In genomic region chr16:67191995-67192681, GRCh38 we compare ENCODE assay signal across 8 cellular contexts. TPM values are rescaled to one million over a fixed set of nuclear protein-coding genes. Genes with fewer than 3 reads are reported as not detected.
A peak's percentile ranks its signal among the peaks of the same experiment; 100 is the strongest.
DNase-seq lines count a peak whose midpoint lies in the region; ATAC-seq and TF ChIP-seq lines count a peak whose summit lies in the region.

Gene E2F4 (plus strand): TSS chr16:67192155. CDS start chr16:67192228, 73 bp downstream.

- peak within 1 kb of the TSS; percentile 83 for H3K27ac Mint-ChIP-seq in HFFc6

- H3K4me3 ChIP-seq in trophoblast cell (ENCODE audit: low read depth, low read length), result peak within 1 kb of the TSS; percentile 98
- H3K4me3 ChIP-seq in tibial nerve, result peak within 1 kb of the TSS; percentile 78 to 100 (median 92)

- CTCF ChIA-PET in GM10248 (lab: Yijun Ruan, JAX), result interaction anchor here (0.8 to 1.9 kb wide), 7 partner anchors 14 to 37 kb away, joined by 3 to 7 read pairs (median 3); partner anchors contain the start of genes FBXL8, NOL3 and TRADD

- H3K27me3 ChIP-seq in trophoblast cell (ENCODE audit: insufficient read depth, low read length) (no peaks in the 10 kb centered on the region), tibial nerve (no peaks in the 10 kb centered on the region)

- peak within 1 kb of the TSS; percentile 79 for H3K4me2 ChIP-seq in trophoblast cell (ENCODE audit: low read length)

- no peak for TF ChIP-seq CTCF in GM10248 (IDR thresholded peaks at IDR 0.05; ENCODE audit: control extremely low read depth, extremely low read depth, low read depth, missing control alignments)
- no peak for TF ChIP-seq CTCF in HFFc6 (IDR thresholded peaks at IDR 0.05)
- peak in 2 of 5 experiments; percentile 18 to 46 for TF ChIP-seq CTCF in tibial nerve (IDR thresholded peaks at IDR 0.05)

- H3K79me2 ChIP-seq in trophoblast cell (ENCODE audit: control insufficient read depth, insufficient read depth, low read length, poor library complexity), result peaks cover 11% of the 10 kb centered on the region

- peaks cover 9% of the 10 kb centered on the region for H3K79me1 ChIP-seq in trophoblast cell (ENCODE audit: low read length)

- H2AK5ac ChIP-seq in trophoblast cell (ENCODE audit: low read length), result peak within 1 kb of the TSS; percentile 98

- DNase-seq in GM10248 (ENCODE audit: extremely low spot score) (peak; percentile 95), HFFc6 (peak; percentile 88), NCI-H1092 (lab: John Stamatoyannopoulos, UW) (peak; percentile 84), SW 1271 (lab: John Stamatoyannopoulos, UW) (peak; percentile 78 to 87), Right ventricle myocardium superior (peak; percentile 94), trophoblast cell (peak; percentile 85 to 93), tibial nerve (ENCODE audit: low spot score in 2 of 2) (peak; percentile 78)
- DNase-seq in activated naive CD8-positive, alpha-beta T cell treated with anti-CD3 and anti-CD28 coated beads, Interleukin-2, amount 50 U/mL, for 16 hours (ENCODE audit: low read depth, low spot score), result peak; percentile 70

- peak within 1 kb of the TSS; percentile 96 for H4K8ac ChIP-seq in trophoblast cell (ENCODE audit: low read depth, low read length)

- H3K9me3 Mint-ChIP-seq in HFFc6, result no peaks in the 10 kb centered on the region

- peak; percentile 93 for TF ChIP-seq EP300 in tibial nerve (IDR thresholded peaks at IDR 0.05)

- no peak within 1 kb of the TSS for H3K23ac ChIP-seq in trophoblast cell (ENCODE audit: low read length)

- H3K36me3 ChIP-seq in trophoblast cell (ENCODE audit: control insufficient read depth in 1 of 2, insufficient read depth in 2 of 2, low read length in 2 of 2), result peaks cover 36 to 38% of the 10 kb centered on the region in 2 experiments
- peaks cover 2 to 33% (median 20%) of the 10 kb centered on the region in 3 donors for H3K36me3 ChIP-seq in tibial nerve

- H3K9ac ChIP-seq in trophoblast cell (ENCODE audit: low read length), result peak within 1 kb of the TSS; percentile 98

- peak within 1 kb of the TSS; percentile 97 for H4K12ac ChIP-seq in trophoblast cell (ENCODE audit: low read depth, low read length)

- peak within 1 kb of the TSS; percentile 94 for H3K18ac ChIP-seq in trophoblast cell (ENCODE audit: low read length)

- peak within 1 kb of the TSS; percentile 92 for H3K14ac ChIP-seq in trophoblast cell (ENCODE audit: low read length)

- ATAC-seq in Right ventricle myocardium superior (ENCODE audit: poor library complexity), result peak; percentile 97

- H3K4me1 ChIP-seq in trophoblast cell (ENCODE audit: control insufficient read depth in 1 of 2, insufficient read depth in 2 of 2, low read length in 2 of 2) (peaks cover 16 to 18% of the 10 kb centered on the region in 2 experiments), tibial nerve (peaks cover 0 to 41% (median 17%) of the 10 kb centered on the region in 4 donors)

- peak; percentile 18 to 74 for TF ChIP-seq POLR2A in tibial nerve (IDR thresholded peaks at IDR 0.05)

- H2BK120ac ChIP-seq in trophoblast cell (ENCODE audit: insufficient read depth, low read length, poor library complexity), result peak within 1 kb of the TSS; percentile 81

- H3K4ac ChIP-seq in trophoblast cell (ENCODE audit: low read depth, low read length), result peak within 1 kb of the TSS; percentile 99

- peak within 1 kb of the TSS; percentile 72 for H2AFZ ChIP-seq in trophoblast cell (ENCODE audit: insufficient read depth, low read length, poor library complexity)

- H3K27me3 Mint-ChIP-seq in HFFc6 (ENCODE audit: insufficient read depth), result peaks cover 7% of the 10 kb centered on the region

- H3K4me1 Mint-ChIP-seq in HFFc6 (ENCODE audit: low read depth), result peaks cover 46% of the 10 kb centered on the region

- peak within 1 kb of the TSS; percentile 59 for H2BK12ac ChIP-seq in trophoblast cell (ENCODE audit: low read length)

- WGBS in trophoblast cell (ENCODE audit: extremely low coverage, insufficient coverage, insufficient read length), result no CpG with 5 or more reads among the region's 54 CpGs
- WGBS in tibial nerve, 2 donors, result 0% methylated on average over 24 to 40 of the region's 54 CpGs

- no peaks in the 10 kb centered on the region for H3K9me3 ChIP-seq in trophoblast cell (ENCODE audit: insufficient read depth, low read depth, low read length)
- H3K9me3 ChIP-seq in tibial nerve, result no peaks in the 10 kb centered on the region

- H3K36me3 Mint-ChIP-seq in HFFc6 (ENCODE audit: low read depth), result peaks cover 36% of the 10 kb centered on the region

- peak within 1 kb of the TSS; percentile 96 for H3K4me3 Mint-ChIP-seq in HFFc6

- H4K91ac ChIP-seq in trophoblast cell (ENCODE audit: low read depth, low read length), result peak within 1 kb of the TSS; percentile 87

- peak within 1 kb of the TSS; percentile 80 for H2BK5ac ChIP-seq in trophoblast cell (ENCODE audit: low read depth, low read length, poor library complexity)

- peak within 1 kb of the TSS; percentile 48 for H3K27ac ChIP-seq in trophoblast cell (ENCODE audit: low read depth, low read length)
- peak within 1 kb of the TSS; percentile 40 to 85 (median 72) for H3K27ac ChIP-seq in tibial nerve

- intact Hi-C loops in Right ventricle myocardium superior (cut with DNase I), result loop anchor here (2.0 kb wide), 1 partner anchor 35 kb away; no protein-coding TSS in a partner anchor

- POLR2A ChIA-PET in GM10248 (lab: Yijun Ruan, JAX), result interaction anchor here (0.6 to 0.7 kb wide), 3 partner anchors 41 to 1715 kb away, joined by 3 to 4 read pairs (median 3); partner anchors contain the start of gene B3GNT9

RNA-seq across cellular contexts. Expression of gene E2F4, which starts in this region (rescaled TPM):
- 10 to 100 TPM; 52.9 to 64.7 (median 61.0) TPM for total RNA-seq in HFFc6 (2021; fragmentation: NEBNext Ultra II Directional; extraction: Animal tissue kit (Norgen Biotek cat#: 25700))
- total RNA-seq in Right ventricle myocardium superior (34.8 TPM), tibial nerve (100 to 1,000 TPM in 2 of 4 donors, 10 to 100 TPM in 2; 60.1 to 119 (median 99.8) TPM)
- 33.7 and 35.5 TPM in 2 replicates for polyA plus RNA-seq in trophoblast cell (2013)

Comparison
In these comparisons a context has a peak if more than half of its experiments do, and no peak if none do; other contexts are left out.
1. Peak in every context shown above with its lines: DNase-seq, ATAC-seq, H3K4me3 ChIP-seq and H3K27ac ChIP-seq.